In the genomic region with DNA sequence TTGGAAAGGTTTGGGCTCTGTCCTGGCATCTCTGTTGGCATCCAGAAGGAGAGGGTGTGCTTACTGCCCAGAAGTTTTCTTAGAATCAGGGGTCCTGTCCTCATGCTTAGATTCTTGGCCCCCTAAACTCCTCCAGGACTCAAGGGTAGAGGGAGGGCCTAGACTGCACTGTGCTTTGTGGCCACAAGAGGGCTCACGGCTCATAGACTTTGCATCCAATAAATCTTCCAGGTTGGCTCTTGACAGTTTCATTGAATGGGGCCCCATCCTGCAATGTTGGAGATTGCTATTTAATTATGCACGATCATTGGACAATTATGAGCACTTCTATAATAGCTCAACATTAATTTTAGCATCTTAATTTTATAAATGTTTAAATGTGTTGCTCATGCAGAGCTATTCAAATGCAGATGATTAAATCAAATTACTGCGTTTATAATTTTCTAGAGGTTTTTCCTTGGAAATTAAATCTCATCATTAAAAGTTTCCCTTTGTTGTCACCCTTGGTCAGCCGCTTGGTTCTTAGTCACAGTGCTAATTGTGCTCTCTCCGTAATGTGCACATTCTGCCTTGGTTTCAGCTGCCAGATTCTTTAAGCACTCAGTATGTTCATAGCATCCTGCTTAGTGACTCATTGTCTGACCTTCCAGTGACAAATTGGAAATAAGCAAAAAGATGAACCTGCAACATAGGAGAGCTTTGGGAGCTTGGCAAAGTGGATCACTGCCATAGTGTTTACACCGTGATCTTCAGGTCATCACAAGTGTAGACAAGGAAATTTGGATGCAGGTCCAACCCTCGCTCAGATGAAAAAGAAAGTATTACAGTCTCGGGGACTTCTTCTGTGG, we compare ENCODE assay signal across 9 cellular contexts. TPM values are rescaled to one million over a fixed set of nuclear protein-coding genes. Genes with fewer than 3 reads are reported as not detected.
A peak's percentile ranks its signal among the peaks of the same experiment; 100 is the strongest.
DNase-seq lines count a peak whose midpoint lies in the region; ATAC-seq and TF ChIP-seq lines count a peak whose summit lies in the region.
"Had no signal": no experiment of that assay in that cellular context is flagged by ENCODE, and none has a peak within 500 bp of the region (broad histone marks: within the 10 kb centered on the region; RNA-seq: fewer than 3 reads in every experiment).

No MANE protein-coding gene starts in this region.

- ATAC-seq in GM23338, result peak; percentile 83
- ATAC-seq in HG03460 (IDR thresholded peaks at IDR 0.05; ENCODE audit: unreplicated experiment), result no peak

- no peaks in the 10 kb centered on the region for H3F3A ChIP-seq in GM23338 (replicated peaks; ENCODE audit: low read depth)

- no peaks in the 10 kb centered on the region for H3K27me3 ChIP-seq in GM23338 (ENCODE audit: insufficient read depth)

- H4K20me1 ChIP-seq in GM23338 (replicated peaks; ENCODE audit: insufficient read depth), result no peaks in the 10 kb centered on the region

- H3K4me3 Mint-ChIP-seq in GM23338, result no peak overlapping the region
- H3K4me3 Mint-ChIP-seq: dendritic cell treated with granulocyte-macrophage colony-stimulating factor and Interleukin-4, amounts not matched to agents 40 ng/mL and 50 ng/mL, for 4 days had no signal

- H3K27ac Mint-ChIP-seq in GM23338, result no peak overlapping the region
- H3K27ac Mint-ChIP-seq: dendritic cell treated with granulocyte-macrophage colony-stimulating factor and Interleukin-4, amounts not matched to agents 40 ng/mL and 50 ng/mL, for 4 days had no signal

- H3K27ac ChIP-seq in GM23338 (ENCODE audit: low read depth), result no peak overlapping the region

- TF ChIP-seq CTCF in GM23338 (conservative IDR thresholded peaks at IDR 0.05; ENCODE audit: low read depth in 2 of 2), result peak; percentile 90

- H3K36me3 Mint-ChIP-seq in GM23338 (ENCODE audit: low read depth), result no peaks in the 10 kb centered on the region

- no peaks in the 10 kb centered on the region for H3K36me3 ChIP-seq in GM23338 (ENCODE audit: insufficient read depth)

- H3K9me2 ChIP-seq in GM23338 (ENCODE audit: insufficient read depth), result no peaks in the 10 kb centered on the region

- no peaks in the 10 kb centered on the region for H3K79me2 ChIP-seq in GM23338 (replicated peaks; ENCODE audit: insufficient read depth)

- peaks cover 4% of the 10 kb centered on the region; the same call in 1 of the 3 replicates for H3K4me1 Mint-ChIP-seq in GM23338

- no peaks in the 10 kb centered on the region for H3K27me3 Mint-ChIP-seq in GM23338 (ENCODE audit: insufficient read depth, low read depth, poor library complexity)

- H3K4me1 ChIP-seq in GM23338 (ENCODE audit: insufficient read depth), result no peaks in the 10 kb centered on the region

- no peak overlapping the region for H3K4me2 ChIP-seq in GM23338

- H3K4me3 ChIP-seq in GM23338, result no peak overlapping the region

- DNase-seq in activated CD4-positive, alpha-beta T cell treated with anti-CD3 and anti-CD28 coated beads for 48 hours, result peak; percentile 45
- no peak for DNase-seq in activated CD4-positive, alpha-beta T cell treated with anti-CD3 and anti-CD28 coated beads, Interleukin-2, amount 50 U/mL, for 1 hour
- DNase-seq in GM23338 (ENCODE audit: low spot score) (peak; percentile 71), NCI-H2171 treated with DMSO at 0.1 percent for 48 hours (lab: John Stamatoyannopoulos, UW) (peak; percentile 54), amygdala (lab: John Stamatoyannopoulos, UW) (peak in 31 of 56 donors; percentile 1 to 69 (median 13)), iPS-NIHi7 (ENCODE audit: extremely low spot score) (peak; percentile 80)
- DNase-seq in stimulated activated CD4-positive, alpha-beta T cell treated with anti-CD3 and anti-CD28 coated beads, Interleukin-2, amount 100 ng/mL, for 48 hours, result peak; percentile 10 to 13

- no peak overlapping the region for H2AFZ ChIP-seq in GM23338

- H3K9me3 Mint-ChIP-seq in GM23338, result no peaks in the 10 kb centered on the region; the same call in 2 of the 3 replicates
- H3K9me3 Mint-ChIP-seq: dendritic cell treated with granulocyte-macrophage colony-stimulating factor and Interleukin-4, amounts not matched to agents 40 ng/mL and 50 ng/mL, for 4 days had no signal

TF ChIP-seq in GM23338, 12 proteins besides CTCF, POLR2A, EP300 and RAD21 (continues in another document):
- TF ChIP-seq ZNF331 (CRISPR knock-in tag; IDR thresholded peaks at IDR 0.05; ENCODE audit: low read depth) (no peak), CREB1 (CRISPR knock-in tag; IDR thresholded peaks at IDR 0.05; ENCODE audit: low read depth) (no peak), JUNB (IDR thresholded peaks at IDR 0.05; ENCODE audit: unreplicated experiment) (no peak), EZH2 (IDR thresholded peaks at IDR 0.05; ENCODE audit: low read depth, unreplicated experiment) (no peak), ZNF114 (CRISPR knock-in tag; IDR thresholded peaks at IDR 0.05) (no peak)
- TF ChIP-seq, protein P1, sequence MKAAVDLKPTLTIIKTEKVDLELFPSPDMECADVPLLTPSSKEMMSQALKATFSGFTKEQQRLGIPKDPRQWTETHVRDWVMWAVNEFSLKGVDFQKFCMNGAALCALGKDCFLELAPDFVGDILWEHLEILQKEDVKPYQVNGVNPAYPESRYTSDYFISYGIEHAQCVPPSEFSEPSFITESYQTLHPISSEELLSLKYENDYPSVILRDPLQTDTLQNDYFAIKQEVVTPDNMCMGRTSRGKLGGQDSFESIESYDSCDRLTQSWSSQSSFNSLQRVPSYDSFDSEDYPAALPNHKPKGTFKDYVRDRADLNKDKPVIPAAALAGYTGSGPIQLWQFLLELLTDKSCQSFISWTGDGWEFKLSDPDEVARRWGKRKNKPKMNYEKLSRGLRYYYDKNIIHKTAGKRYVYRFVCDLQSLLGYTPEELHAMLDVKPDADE (IDR thresholded peaks at IDR 0.05), result no peak
- TF ChIP-seq, protein P2, sequence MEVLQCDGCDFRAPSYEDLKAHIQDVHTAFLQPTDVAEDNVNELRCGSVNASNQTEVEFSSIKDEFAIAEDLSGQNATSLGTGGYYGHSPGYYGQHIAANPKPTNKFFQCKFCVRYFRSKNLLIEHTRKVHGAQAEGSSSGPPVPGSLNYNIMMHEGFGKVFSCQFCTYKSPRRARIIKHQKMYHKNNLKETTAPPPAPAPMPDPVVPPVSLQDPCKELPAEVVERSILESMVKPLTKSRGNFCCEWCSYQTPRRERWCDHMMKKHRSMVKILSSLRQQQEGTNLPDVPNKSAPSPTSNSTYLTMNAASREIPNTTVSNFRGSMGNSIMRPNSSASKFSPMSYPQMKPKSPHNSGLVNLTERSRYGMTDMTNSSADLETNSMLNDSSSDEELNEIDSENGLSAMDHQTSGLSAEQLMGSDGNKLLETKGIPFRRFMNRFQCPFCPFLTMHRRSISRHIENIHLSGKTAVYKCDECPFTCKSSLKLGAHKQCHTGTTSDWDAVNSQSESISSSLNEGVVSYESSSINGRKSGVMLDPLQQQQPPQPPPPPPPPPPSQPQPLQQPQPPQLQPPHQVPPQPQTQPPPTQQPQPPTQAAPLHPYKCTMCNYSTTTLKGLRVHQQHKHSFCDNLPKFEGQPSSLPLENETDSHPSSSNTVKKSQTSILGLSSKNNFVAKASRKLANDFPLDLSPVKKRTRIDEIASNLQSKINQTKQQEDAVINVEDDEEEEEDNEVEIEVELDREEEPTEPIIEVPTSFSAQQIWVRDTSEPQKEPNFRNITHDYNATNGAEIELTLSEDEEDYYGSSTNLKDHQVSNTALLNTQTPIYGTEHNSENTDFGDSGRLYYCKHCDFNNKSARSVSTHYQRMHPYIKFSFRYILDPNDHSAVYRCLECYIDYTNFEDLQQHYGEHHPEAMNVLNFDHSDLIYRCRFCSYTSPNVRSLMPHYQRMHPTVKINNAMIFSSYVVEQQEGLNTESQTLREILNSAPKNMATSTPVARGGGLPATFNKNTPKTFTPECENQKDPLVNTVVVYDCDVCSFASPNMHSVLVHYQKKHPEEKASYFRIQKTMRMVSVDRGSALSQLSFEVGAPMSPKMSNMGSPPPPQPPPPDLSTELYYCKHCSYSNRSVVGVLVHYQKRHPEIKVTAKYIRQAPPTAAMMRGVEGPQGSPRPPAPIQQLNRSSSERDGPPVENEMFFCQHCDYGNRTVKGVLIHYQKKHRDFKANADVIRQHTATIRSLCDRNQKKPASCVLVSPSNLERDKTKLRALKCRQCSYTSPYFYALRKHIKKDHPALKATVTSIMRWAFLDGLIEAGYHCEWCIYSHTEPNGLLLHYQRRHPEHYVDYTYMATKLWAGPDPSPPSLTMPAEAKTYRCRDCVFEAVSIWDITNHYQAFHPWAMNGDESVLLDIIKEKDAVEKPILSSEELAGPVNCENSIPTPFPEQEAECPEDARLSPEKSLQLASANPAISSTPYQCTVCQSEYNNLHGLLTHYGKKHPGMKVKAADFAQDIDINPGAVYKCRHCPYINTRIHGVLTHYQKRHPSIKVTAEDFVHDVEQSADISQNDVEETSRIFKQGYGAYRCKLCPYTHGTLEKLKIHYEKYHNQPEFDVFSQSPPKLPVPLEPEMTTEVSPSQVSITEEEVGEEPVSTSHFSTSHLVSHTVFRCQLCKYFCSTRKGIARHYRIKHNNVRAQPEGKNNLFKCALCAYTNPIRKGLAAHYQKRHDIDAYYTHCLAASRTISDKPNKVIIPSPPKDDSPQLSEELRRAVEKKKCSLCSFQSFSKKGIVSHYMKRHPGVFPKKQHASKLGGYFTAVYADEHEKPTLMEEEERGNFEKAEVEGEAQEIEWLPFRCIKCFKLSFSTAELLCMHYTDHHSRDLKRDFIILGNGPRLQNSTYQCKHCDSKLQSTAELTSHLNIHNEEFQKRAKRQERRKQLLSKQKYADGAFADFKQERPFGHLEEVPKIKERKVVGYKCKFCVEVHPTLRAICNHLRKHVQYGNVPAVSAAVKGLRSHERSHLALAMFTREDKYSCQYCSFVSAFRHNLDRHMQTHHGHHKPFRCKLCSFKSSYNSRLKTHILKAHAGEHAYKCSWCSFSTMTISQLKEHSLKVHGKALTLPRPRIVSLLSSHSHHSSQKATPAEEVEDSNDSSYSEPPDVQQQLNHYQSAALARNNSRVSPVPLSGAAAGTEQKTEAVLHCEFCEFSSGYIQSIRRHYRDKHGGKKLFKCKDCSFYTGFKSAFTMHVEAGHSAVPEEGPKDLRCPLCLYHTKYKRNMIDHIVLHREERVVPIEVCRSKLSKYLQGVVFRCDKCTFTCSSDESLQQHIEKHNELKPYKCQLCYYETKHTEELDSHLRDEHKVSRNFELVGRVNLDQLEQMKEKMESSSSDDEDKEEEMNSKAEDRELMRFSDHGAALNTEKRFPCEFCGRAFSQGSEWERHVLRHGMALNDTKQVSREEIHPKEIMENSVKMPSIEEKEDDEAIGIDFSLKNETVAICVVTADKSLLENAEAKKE (CRISPR knock-in tag; IDR thresholded peaks at IDR 0.05), result no peak

RNA-seq across cellular contexts. Expression of a gene that starts 33.5 kb away (rescaled TPM):
- total RNA-seq in GM23338 (2014; rRNA removed; shearing (Covaris generic)), result 0.31 TPM in 1 of 2 replicates, not detected in the other
- polyA plus RNA-seq in GM23338 (2016; fragmentation: Nextera tagmentation; extraction: Ambion mirVana), result 0.24 and 0.42 TPM in 2 replicates
